Comparison of ENCODE assay signal across 9 cellular contexts in the genomic region with DNA sequence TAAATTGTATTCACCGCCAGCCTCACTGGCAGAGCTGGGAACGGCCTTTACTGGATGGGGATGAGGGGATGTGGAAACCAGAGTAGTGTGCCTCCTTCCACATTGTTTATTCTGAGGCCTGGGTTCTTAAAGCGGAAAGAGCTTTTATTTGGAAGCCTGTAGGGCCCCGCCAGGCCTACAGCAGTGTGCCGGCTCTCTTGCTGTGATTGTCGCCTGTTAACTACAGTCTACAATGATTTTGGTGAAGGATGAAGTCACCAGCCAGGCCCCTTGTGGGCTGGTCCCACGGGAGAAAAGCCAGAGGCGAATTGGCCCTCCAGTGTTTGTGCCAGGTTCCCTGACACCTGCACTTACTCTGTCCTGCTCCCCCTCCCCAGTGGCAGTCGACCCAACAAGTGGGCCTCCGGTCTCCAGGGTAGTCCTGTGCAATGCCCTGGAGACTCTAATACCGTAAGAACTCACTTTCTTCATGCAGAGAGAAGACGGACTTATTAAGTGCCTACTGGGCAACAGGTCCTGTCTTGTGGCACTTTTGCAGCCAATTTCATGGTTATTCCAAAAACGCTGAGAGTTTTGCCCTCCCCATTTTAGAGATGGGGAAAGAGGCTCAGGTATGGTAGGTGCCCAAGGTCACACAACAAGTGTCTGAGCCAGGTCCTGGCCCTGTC. TPM values are rescaled to one million over a fixed set of nuclear protein-coding genes. Genes with fewer than 3 reads are reported as not detected.
DNase-seq lines count a peak whose midpoint lies in the region; ATAC-seq and TF ChIP-seq lines count a peak whose summit lies in the region.
"Had no signal": no experiment of that assay in that cellular context is flagged by ENCODE, and none has a peak within 500 bp of the region (broad histone marks: within the 10 kb centered on the region; RNA-seq: fewer than 3 reads in every experiment).

No MANE protein-coding gene starts in this region.

- POLR2A ChIA-PET in activated CD4-positive, alpha-beta T cell treated with anti-CD3 and anti-CD28 coated beads, Interleukin-2, amount 10 ng/mL, durations not matched to agents 7 days and 5 days (lab: Charles Lee): interaction anchor here (0.6 kb wide), 1 partner anchor 1657 kb away, joined by 3 read pairs; the partner anchor contains the start of gene AMPD3

- peak overlapping the region; percentile 75 for H3K4me3 Mint-ChIP-seq in activated CD4-positive, alpha-beta T cell treated with anti-CD3 and anti-CD28 coated beads, Interleukin-2, amount 10 ng/mL, durations not matched to agents 7 days and 5 days

- CTCF ChIA-PET in activated CD4-positive, alpha-beta T cell treated with anti-CD3 and anti-CD28 coated beads, Interleukin-2, amount 10 ng/mL, durations not matched to agents 7 days and 5 days (lab: Charles Lee): interaction anchor here (1.0 to 2.5 kb wide), 4 partner anchors 9 to 113 kb away, joined by 3 to 12 read pairs (median 5); no protein-coding TSS in a partner anchor

- TF ChIP-seq CTCF in brain microvascular endothelial cell (IDR thresholded peaks at IDR 0.05; ENCODE audit: low read depth, low read length, missing control alignments): no peak
- no peak for TF ChIP-seq CTCF in left lung (IDR thresholded peaks at IDR 0.05)
- no peak for TF ChIP-seq CTCF in thyroid gland (IDR thresholded peaks at IDR 0.05)

- H3K27ac ChIP-seq in brain microvascular endothelial cell (peak overlapping the region; percentile 91), left lung (peak overlapping the region; percentile 80 to 81), thyroid gland (peak overlapping the region; percentile 53 to 80 (median 71))

- H3K36me3 ChIP-seq in brain microvascular endothelial cell (replicated peaks): peaks cover 16% of the 10 kb centered on the region
- no peaks in the 10 kb centered on the region for H3K36me3 ChIP-seq in left lung
- no peaks in the 10 kb centered on the region for H3K36me3 ChIP-seq in thyroid gland

- DNase-seq in activated CD4-positive, alpha-beta T cell treated with anti-CD3 and anti-CD28 coated beads, Interleukin-2, amount 10 ng/mL, durations not matched to agents 7 days and 5 days: no peak
- DNase-seq in activated CD4-positive, alpha-beta T cell treated with anti-CD3 and anti-CD28 coated beads, Interleukin-2, amount 50 U/mL, for 4 hours: no peak
- DNase-seq in brain microvascular endothelial cell: no peak
- no peak for DNase-seq in left lung
- DNase-seq in thyroid gland: peak in 1 of 2 donors; percentile 19
- DNase-seq in EL: no peak
- no peak for DNase-seq in activated CD8-positive, alpha-beta memory T cell treated with anti-CD3 and anti-CD28 coated beads, Interleukin-2, amount 50 U/mL, for 4 hours
- DNase-seq: GF-D8 had no signal

- in situ Hi-C loops in brain microvascular endothelial cell (cut with HindIII; ENCODE audit: low pct_ligation_motif_present, low sequenced_read_pairs): no loop called here

- intact Hi-C loops in left lung (cut with DNase I) (no loop called here), thyroid gland (cut with DNase I) (loop anchor here (10.0 kb wide), 1 partner anchor 123 kb away; no protein-coding TSS in a partner anchor)

- no peak for TF ChIP-seq POLR2A in thyroid gland (IDR thresholded peaks at IDR 0.05)

- WGBS in thyroid gland, 2 donors: 51 to 62% methylated on average over 13 of the region's 13 CpGs

- peak overlapping the region; percentile 97 for H3K4me3 ChIP-seq in brain microvascular endothelial cell (ENCODE audit: low read depth, low read length)
- H3K4me3 ChIP-seq in left lung: peak overlapping the region; percentile 87 to 88
- peak overlapping the region; percentile 57 to 71 (median 67) for H3K4me3 ChIP-seq in thyroid gland (replicated peaks in 1 of 3)

- peak overlapping the region; percentile 16 for H3K27ac Mint-ChIP-seq in activated CD4-positive, alpha-beta T cell treated with anti-CD3 and anti-CD28 coated beads, Interleukin-2, amount 10 ng/mL, durations not matched to agents 7 days and 5 days

- no peaks in the 10 kb centered on the region for H3K27me3 Mint-ChIP-seq in activated CD4-positive, alpha-beta T cell treated with anti-CD3 and anti-CD28 coated beads, Interleukin-2, amount 10 ng/mL, durations not matched to agents 7 days and 5 days

- no peaks in the 10 kb centered on the region for H3K9me3 Mint-ChIP-seq in activated CD4-positive, alpha-beta T cell treated with anti-CD3 and anti-CD28 coated beads, Interleukin-2, amount 10 ng/mL, durations not matched to agents 7 days and 5 days

- peaks cover 9% of the 10 kb centered on the region for H3K36me3 Mint-ChIP-seq in activated CD4-positive, alpha-beta T cell treated with anti-CD3 and anti-CD28 coated beads, Interleukin-2, amount 10 ng/mL, durations not matched to agents 7 days and 5 days (ENCODE audit: low read depth)

- H3K4me1 ChIP-seq in left lung: peaks cover 12 to 52% of the 10 kb centered on the region in 2 donors
- peaks cover 11 to 21% of the 10 kb centered on the region in 2 donors for H3K4me1 ChIP-seq in thyroid gland

- H3K27me3 ChIP-seq in brain microvascular endothelial cell (replicated peaks): no peaks in the 10 kb centered on the region
- H3K27me3 ChIP-seq in left lung: no peaks in the 10 kb centered on the region
- no peaks in the 10 kb centered on the region for H3K27me3 ChIP-seq in thyroid gland

- ATAC-seq in left lung (peak; percentile 2), HG03039 (IDR thresholded peaks at IDR 0.05; ENCODE audit: unreplicated experiment) (no peak)

- H3K9me3 ChIP-seq in left lung: no peaks in the 10 kb centered on the region
- H3K9me3 ChIP-seq in thyroid gland: no peaks in the 10 kb centered on the region

- H3K4me1 Mint-ChIP-seq in activated CD4-positive, alpha-beta T cell treated with anti-CD3 and anti-CD28 coated beads, Interleukin-2, amount 10 ng/mL, durations not matched to agents 7 days and 5 days: peaks cover 46% of the 10 kb centered on the region

RNA-seq across cellular contexts. Expression of gene MICAL2, which starts 1.2 kb away (rescaled TPM):
- total RNA-seq in activated CD4-positive, alpha-beta T cell treated with anti-CD3 and anti-CD28 coated beads, Interleukin-2, amount 10 ng/mL, durations not matched to agents 7 days and 5 days: 10 to 100 TPM; 45.5 to 47.3 TPM
- 100 to 1,000 TPM; 242 to 293 TPM for total RNA-seq in left lung
- 10 to 100 TPM; 27.4 to 63.6 (median 51.9) TPM for total RNA-seq in thyroid gland
